In genomic region chr1:30402031-30402430, GRCh38 we compare ENCODE assay signal across 34 cellular contexts.
"Had no signal": no experiment of that assay in that cellular context is flagged by ENCODE, and none has a peak within 500 bp of the region (broad histone marks: within the 10 kb centered on the region; RNA-seq: fewer than 3 reads in every experiment).

No MANE protein-coding gene starts in this region.

- H3K4me1 ChIP-seq: adrenal gland, Peyer's patch had no signal

- H3K27me3 ChIP-seq: adrenal gland, MG63, Peyer's patch had no signal

- H3K27ac ChIP-seq: adrenal gland, Peyer's patch, VCaP had no signal

- DNase-seq: activated B cell treated with CpG ODN at 0.5 μM for 24 hours; activated CD4-positive, alpha-beta memory T cell treated with anti-CD3 and anti-CD28 coated beads for 36 hours; activated CD4-positive, alpha-beta T cell treated with anti-CD3 and anti-CD28 coated beads for 4 hours; activated CD4-positive, alpha-beta T cell treated with anti-CD3 and anti-CD28 coated beads, Interleukin-2, amount 50 U/mL, for 1 hour; activated CD4-positive, CD25-positive, alpha-beta regulatory T cell treated with anti-CD3 and anti-CD28 coated beads, Interleukin-2, amount 50 U/mL, for 72 hours; activated CD8-positive, alpha-beta memory T cell treated with anti-CD3 and anti-CD28 coated beads, Interleukin-2, amount 50 U/mL, for 4 hours; activated naive CD4-positive, alpha-beta T cell; activated naive CD4-positive, alpha-beta T cell treated with anti-CD3 and anti-CD28 coated beads, Interleukin-2, amount 50 U/mL, for 16 hours; activated naive CD8-positive, alpha-beta T cell treated with anti-CD3 and anti-CD28 coated beads for 36 hours; activated T-cell treated with anti-CD3 and anti-CD28 coated beads for 4 hours; activated T-cell treated with anti-CD3 and anti-CD28 coated beads, Interleukin-2, amount 50 U/mL, for 4 hours; adrenal gland; central memory CD4-positive, alpha-beta T cell; Kasumi-1; KG1; MG63; NCI-H1048; NCI-H1105 treated with DMSO at 0.1 percent for 48 hours; NCI-H1436; NCI-H1694; NCI-H2029; NCI-H345; NCI-H524 treated with DMSO at 0.1 percent for 48 hours; NCI-H748 treated with DMSO at 0.1 percent for 48 hours; NK-92 treated with Interleukin-12 subunit alpha and Interleukin-12 subunit beta, amount 100 ng/mL, for 24 hours; PC-3; Right ventricle myocardium superior; RPMI8226; SW 1271; T-helper 1 cell; T-helper 2 cell; T-helper 9 cell had no signal

- H3K36me3 ChIP-seq: adrenal gland, MG63, Peyer's patch had no signal

- H3K4me3 ChIP-seq: adrenal gland, MG63, Peyer's patch had no signal

- H3K9me3 ChIP-seq: adrenal gland, MG63, Peyer's patch had no signal

- ATAC-seq: activated T-cell treated with anti-CD3 and anti-CD28 coated beads, Interleukin-2, amount 50 U/mL, for 4 hours; PC-3 had no signal
